In genomic region chr1:201016211-201016651, GRCh38 we compare ENCODE assay signal across 8 cellular contexts. TPM values are rescaled to one million over a fixed set of nuclear protein-coding genes. Genes with fewer than 3 reads are reported as not detected.
DNase-seq lines count a peak whose midpoint lies in the region; ATAC-seq and TF ChIP-seq lines count a peak whose summit lies in the region.

No MANE protein-coding gene starts in this region.

- intact Hi-C loops in gastrocnemius medialis (cut with DNase I; ENCODE audit: low total_unique reads): no loop called here

- peak overlapping the region; percentile 8 for H3K27ac ChIP-seq in effector memory CD4-positive, alpha-beta T cell (ENCODE audit: insufficient read depth, low read length, poor library complexity, severe bottlenecking)
- H3K27ac ChIP-seq in gastrocnemius medialis: no peak overlapping the region

- peaks cover 91% of the 10 kb centered on the region for H3K4me1 ChIP-seq in effector memory CD4-positive, alpha-beta T cell (ENCODE audit: control insufficient read depth, insufficient read depth, low read length, poor library complexity, severe bottlenecking)
- peaks cover 11 to 18% of the 10 kb centered on the region in 2 donors for H3K4me1 ChIP-seq in gastrocnemius medialis

- DNase-seq in SKM-1 (lab: John Stamatoyannopoulos, UW; ENCODE audit: unreplicated experiment): peak; percentile 27
- DNase-seq in SKM-1 treated with dmso at 0.1 percent for 144 hours (lab: John Stamatoyannopoulos, UW; ENCODE audit: unreplicated experiment): no peak
- DNase-seq in NCI-H446 (lab: John Stamatoyannopoulos, UW): peak; percentile 27 to 76
- DNase-seq in effector memory CD4-positive, alpha-beta T cell: no peak
- no peak for DNase-seq in gastrocnemius medialis
- DNase-seq in SW 1271 (lab: John Stamatoyannopoulos, UW): no peak

- TF ChIP-seq POLR2A in gastrocnemius medialis (IDR thresholded peaks at IDR 0.05): no peak

- H3K36me3 ChIP-seq in effector memory CD4-positive, alpha-beta T cell (ENCODE audit: control insufficient read depth, insufficient read depth, low read length): no peaks in the 10 kb centered on the region
- no peaks in the 10 kb centered on the region for H3K36me3 ChIP-seq in gastrocnemius medialis

- H3K9me3 ChIP-seq in effector memory CD4-positive, alpha-beta T cell (ENCODE audit: control insufficient read depth, low read length): no peaks in the 10 kb centered on the region
- H3K9me3 ChIP-seq in gastrocnemius medialis: no peaks in the 10 kb centered on the region

- ATAC-seq in gastrocnemius medialis (peak; percentile 34 to 65), GM19324 (IDR thresholded peaks at IDR 0.05; ENCODE audit: low FRiP score, unreplicated experiment) (no peak), HG03025 (IDR thresholded peaks at IDR 0.05; ENCODE audit: low FRiP score, unreplicated experiment) (no peak)

- in situ Hi-C loops in gastrocnemius medialis (cut with MboI; ENCODE audit: low sequenced_read_pairs in 4 of 4): no loop called here

- no peaks in the 10 kb centered on the region for H3K27me3 ChIP-seq in effector memory CD4-positive, alpha-beta T cell (replicated peaks; ENCODE audit: control insufficient read depth, insufficient read depth, low read length, poor library complexity, severe bottlenecking)
- peaks cover 0 to 7% (median 0%) of the 10 kb centered on the region in 3 donors for H3K27me3 ChIP-seq in gastrocnemius medialis

- H3K4me3 ChIP-seq in effector memory CD4-positive, alpha-beta T cell (ENCODE audit: insufficient read depth, low read depth, low read length, poor library complexity, severe bottlenecking): no peak overlapping the region
- peak overlapping the region in 1 of 4 donors; percentile 24 for H3K4me3 ChIP-seq in gastrocnemius medialis

- no peak for TF ChIP-seq CTCF in gastrocnemius medialis (IDR thresholded peaks at IDR 0.05 in 4 of 5, conservative IDR thresholded peaks at IDR 0.05 in 1 of 5)

RNA-seq across cellular contexts. Expression of gene KIF21B, which starts 7.3 kb away (rescaled TPM):
- total RNA-seq in gastrocnemius medialis: under 1 TPM; 0.23 to 0.49 (median 0.36) TPM

Comparison
In these comparisons a context has a peak if more than half of its experiments do, and no peak if none do; other contexts are left out.
1. DNase-seq: peak in SKM-1 (single experiment) and NCI-H446 (2 of 2); none in SKM-1 treated with dmso at 0.1 percent for 144 hours (single experiment), effector memory CD4-positive, alpha-beta T cell (0 of 3), gastrocnemius medialis (0 of 2) and SW 1271 (0 of 2).
2. ATAC-seq: peak in gastrocnemius medialis (2 of 2); none in GM19324 (single experiment) and HG03025 (single experiment).